In the genomic region with DNA sequence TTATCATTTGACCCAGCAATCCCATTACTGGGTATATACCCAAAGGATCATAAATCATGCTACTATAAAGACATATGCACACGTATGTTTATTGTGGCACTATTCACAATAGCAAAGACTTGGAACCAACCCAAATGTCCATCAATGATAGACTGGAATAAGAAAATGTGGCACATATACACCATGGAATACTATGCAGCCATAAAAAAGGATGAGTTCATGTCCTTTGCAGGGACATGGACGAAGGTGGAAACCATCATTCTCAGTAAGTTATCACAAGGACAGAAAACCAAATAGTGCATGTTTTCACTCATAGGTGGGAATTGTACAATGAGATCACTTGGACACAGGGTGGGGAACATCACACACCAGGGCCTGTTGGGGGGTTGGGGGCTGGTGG, we compare ENCODE assay signal across 1 cellular context. TPM values are rescaled to one million over a fixed set of nuclear protein-coding genes. Genes with fewer than 3 reads are reported as not detected.
"Had no signal": no experiment of that assay in that cellular context is flagged by ENCODE, and none has a peak within 500 bp of the region (broad histone marks: within the 10 kb centered on the region; RNA-seq: fewer than 3 reads in every experiment).

No MANE protein-coding gene starts in this region.

RNA-seq across cellular contexts. Expression of a gene that starts 51.2 kb away (rescaled TPM):
- total RNA-seq: NCI-H460 had no signal
